Comparison of ENCODE assay signal across 1 cellular context in the genomic region with DNA sequence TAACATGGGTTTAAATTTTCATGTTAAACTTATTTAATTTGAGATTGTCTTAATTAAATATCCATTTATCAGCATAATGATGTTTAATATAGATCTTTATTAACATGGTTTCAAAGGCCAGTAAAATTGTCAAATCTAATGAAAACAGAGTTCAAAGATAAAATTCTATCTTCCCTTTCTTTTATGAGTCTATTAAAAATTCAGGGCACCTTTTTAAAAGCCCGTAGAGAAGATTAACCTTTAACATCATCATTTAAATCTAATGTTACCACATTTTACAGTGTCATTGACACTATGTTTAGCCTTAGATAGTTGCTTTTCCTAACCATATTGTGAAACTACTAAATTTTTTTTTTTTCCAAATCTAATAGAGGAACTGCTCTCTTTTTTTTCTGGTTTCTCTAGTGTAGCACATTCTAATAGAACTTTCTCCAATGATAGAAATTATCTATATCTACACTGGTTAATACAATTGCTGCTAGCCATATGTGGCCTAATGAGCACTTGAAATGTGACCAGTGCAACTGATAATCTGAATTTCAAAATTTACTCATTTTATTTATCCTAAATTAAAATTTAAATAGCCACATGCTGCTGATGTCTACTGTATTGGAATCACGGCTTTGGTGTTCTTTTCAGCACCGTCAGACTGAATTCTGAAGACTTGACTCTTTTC.
TF ChIP-seq lines count a peak whose summit lies in the region.

No MANE protein-coding gene starts in this region.

TF ChIP-seq in HepG2, 621 proteins besides CTCF, POLR2A, EP300 and RAD21:
- TF ChIP-seq, protein P1, sequence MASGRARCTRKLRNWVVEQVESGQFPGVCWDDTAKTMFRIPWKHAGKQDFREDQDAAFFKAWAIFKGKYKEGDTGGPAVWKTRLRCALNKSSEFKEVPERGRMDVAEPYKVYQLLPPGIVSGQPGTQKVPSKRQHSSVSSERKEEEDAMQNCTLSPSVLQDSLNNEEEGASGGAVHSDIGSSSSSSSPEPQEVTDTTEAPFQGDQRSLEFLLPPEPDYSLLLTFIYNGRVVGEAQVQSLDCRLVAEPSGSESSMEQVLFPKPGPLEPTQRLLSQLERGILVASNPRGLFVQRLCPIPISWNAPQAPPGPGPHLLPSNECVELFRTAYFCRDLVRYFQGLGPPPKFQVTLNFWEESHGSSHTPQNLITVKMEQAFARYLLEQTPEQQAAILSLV (CRISPR knock-in tag; IDR thresholded peaks at IDR 0.05; ENCODE audit: borderline replicate concordance) = no peak
- no peak for TF ChIP-seq ZNF225 (CRISPR knock-in tag; IDR thresholded peaks at IDR 0.05)
- TF ChIP-seq SALL2 (CRISPR knock-in tag; IDR thresholded peaks at IDR 0.05) = no peak
- no peak for TF ChIP-seq SRF (IDR thresholded peaks at IDR 0.05; ENCODE audit: low read depth, low read length)
- no peak for TF ChIP-seq AGO1 (IDR thresholded peaks at IDR 0.05; ENCODE audit: low read depth, low read length, poor library complexity, severe bottlenecking)
- TF ChIP-seq ESRRA (CRISPR knock-in tag; IDR thresholded peaks at IDR 0.05; ENCODE audit: low read depth) = no peak
- no peak for TF ChIP-seq NFE2 (CRISPR knock-in tag; IDR thresholded peaks at IDR 0.05)
- TF ChIP-seq ZNF879 (CRISPR knock-in tag; IDR thresholded peaks at IDR 0.05) = no peak
- TF ChIP-seq TAF15 (IDR thresholded peaks at IDR 0.05; ENCODE audit: low read depth, low read length, poor library complexity, severe bottlenecking) = no peak
- TF ChIP-seq, protein P2, sequence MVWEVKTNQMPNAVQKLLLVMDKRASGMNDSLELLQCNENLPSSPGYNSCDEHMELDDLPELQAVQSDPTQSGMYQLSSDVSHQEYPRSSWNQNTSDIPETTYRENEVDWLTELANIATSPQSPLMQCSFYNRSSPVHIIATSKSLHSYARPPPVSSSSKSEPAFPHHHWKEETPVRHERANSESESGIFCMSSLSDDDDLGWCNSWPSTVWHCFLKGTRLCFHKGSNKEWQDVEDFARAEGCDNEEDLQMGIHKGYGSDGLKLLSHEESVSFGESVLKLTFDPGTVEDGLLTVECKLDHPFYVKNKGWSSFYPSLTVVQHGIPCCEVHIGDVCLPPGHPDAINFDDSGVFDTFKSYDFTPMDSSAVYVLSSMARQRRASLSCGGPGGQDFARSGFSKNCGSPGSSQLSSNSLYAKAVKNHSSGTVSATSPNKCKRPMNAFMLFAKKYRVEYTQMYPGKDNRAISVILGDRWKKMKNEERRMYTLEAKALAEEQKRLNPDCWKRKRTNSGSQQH (CRISPR knock-in tag; IDR thresholded peaks at IDR 0.05; ENCODE audit: low read depth) = no peak
- TF ChIP-seq ZSCAN31 (CRISPR knock-in tag; IDR thresholded peaks at IDR 0.05; ENCODE audit: low read depth) = no peak
- no peak for TF ChIP-seq KDM1A (CRISPR knock-in tag; IDR thresholded peaks at IDR 0.05)
- TF ChIP-seq ZNF616 (CRISPR knock-in tag; IDR thresholded peaks at IDR 0.05; ENCODE audit: low read depth) = no peak
TF ChIP-seq in HepG2: peak in this region for 0.
